18 cellular contexts compared by ENCODE assay signal in genomic region chr1:150076066-150076465, GRCh38. TPM values are rescaled to one million over a fixed set of nuclear protein-coding genes. Genes with fewer than 3 reads are reported as not detected.
DNase-seq lines count a peak whose midpoint lies in the region; ATAC-seq and TF ChIP-seq lines count a peak whose summit lies in the region.
"Had no signal": no experiment of that assay in that cellular context is flagged by ENCODE, and none has a peak within 500 bp of the region (broad histone marks: within the 10 kb centered on the region; RNA-seq: fewer than 3 reads in every experiment).

No MANE protein-coding gene starts in this region.

- H3K27ac ChIP-seq in brain microvascular endothelial cell = no peak overlapping the region
- no peak overlapping the region for H3K27ac ChIP-seq in gastrocnemius medialis
- H3K27ac ChIP-seq: KMS-11, Peyer's patch had no signal

- no peak overlapping the region for H3K27ac Mint-ChIP-seq in stimulated activated naive CD8-positive, alpha-beta T cell treated with anti-CD3 and anti-CD28 coated beads, Interleukin-15, amount 100 ng/mL, for 72 hours

- peaks cover 0 to 10% of the 10 kb centered on the region in 2 donors for H3K4me1 ChIP-seq in gastrocnemius medialis
- H3K4me1 ChIP-seq: Peyer's patch had no signal

- no peaks in the 10 kb centered on the region for H3K27me3 Mint-ChIP-seq in stimulated activated naive CD8-positive, alpha-beta T cell treated with anti-CD3 and anti-CD28 coated beads, Interleukin-15, amount 100 ng/mL, for 72 hours

- peak; percentile 56 for ATAC-seq in stimulated activated naive CD8-positive, alpha-beta T cell treated with anti-CD3 and anti-CD28 coated beads, Interleukin-15, amount 100 ng/mL, for 72 hours
- no peak for ATAC-seq in stimulated activated naive CD8-positive, alpha-beta T cell treated with anti-CD3 and anti-CD28 coated beads, Interleukin-15, Interleukin-2, amounts not matched to agents 100 U/mL and 50 U/mL, for 24 hours
- ATAC-seq in omental fat pad (ENCODE audit: low FRiP score) = no peak
- no peak for ATAC-seq in gastrocnemius medialis
- ATAC-seq: Right ventricle myocardium inferior had no signal

- H3K36me3 ChIP-seq in brain microvascular endothelial cell (replicated peaks) (peaks cover 21% of the 10 kb centered on the region), gastrocnemius medialis (peaks cover 0 to 70% of the 10 kb centered on the region in 2 donors)

- no peak overlapping the region for H3K4me3 Mint-ChIP-seq in stimulated activated naive CD8-positive, alpha-beta T cell treated with anti-CD3 and anti-CD28 coated beads, Interleukin-15, amount 100 ng/mL, for 72 hours
- H3K4me3 Mint-ChIP-seq: CD14-positive monocyte had no signal

- no peaks in the 10 kb centered on the region for H3K9me3 Mint-ChIP-seq in stimulated activated naive CD8-positive, alpha-beta T cell treated with anti-CD3 and anti-CD28 coated beads, Interleukin-15, amount 100 ng/mL, for 72 hours

- no peak overlapping the region for H3K4me3 ChIP-seq in brain microvascular endothelial cell (ENCODE audit: low read depth, low read length)
- H3K4me3 ChIP-seq in gastrocnemius medialis = no peak overlapping the region
- H3K4me3 ChIP-seq: Peyer's patch had no signal

- H3K9me3 ChIP-seq in gastrocnemius medialis = no peaks in the 10 kb centered on the region
- H3K9me3 ChIP-seq: Peyer's patch had no signal

- DNase-seq in stimulated activated naive CD8-positive, alpha-beta T cell treated with anti-CD3 and anti-CD28 coated beads, Interleukin-15, amount 100 ng/mL, for 72 hours = no peak
- DNase-seq in stimulated activated naive CD8-positive, alpha-beta T cell treated with anti-CD3 and anti-CD28 coated beads, Interleukin-15, Interleukin-2, amounts not matched to agents 100 U/mL and 50 U/mL, for 24 hours = no peak
- DNase-seq in GM20000 (ENCODE audit: low spot score) (peak; percentile 19), brain microvascular endothelial cell (no peak), omental fat pad (ENCODE audit: low spot score) (no peak), gastrocnemius medialis (no peak)
- peak; percentile 23 for DNase-seq in central memory CD4-positive, alpha-beta T cell
- DNase-seq in activated CD4-positive, CD25-positive, alpha-beta regulatory T cell (lab: John Stamatoyannopoulos, UW) = no peak
- DNase-seq: Calu3, DMS79, H7, NCI-H1436, NCI-H2081, NCI-H510A treated with DMSO at 0.1 percent for 48 hours, Peyer's patch had no signal

- TF ChIP-seq CTCF in GM20000 (IDR thresholded peaks at IDR 0.05; ENCODE audit: extremely low read depth, missing control alignments) = no peak
- no peak for TF ChIP-seq CTCF in brain microvascular endothelial cell (IDR thresholded peaks at IDR 0.05; ENCODE audit: low read depth, low read length, missing control alignments)
- no peak for TF ChIP-seq CTCF in omental fat pad (IDR thresholded peaks at IDR 0.05)
- TF ChIP-seq CTCF in gastrocnemius medialis (IDR thresholded peaks at IDR 0.05 in 4 of 5, conservative IDR thresholded peaks at IDR 0.05 in 1 of 5) = no peak

- in situ Hi-C loops in brain microvascular endothelial cell (cut with HindIII; ENCODE audit: low pct_ligation_motif_present, low sequenced_read_pairs) = loop anchor here (25.0 kb wide), 1 partner anchor 111 kb away; no protein-coding TSS in a partner anchor
- in situ Hi-C loops in gastrocnemius medialis (cut with MboI; ENCODE audit: low sequenced_read_pairs in 4 of 4) = loop anchor here in 2 of 4 donors (5.0 to 10.0 kb wide), 2 partner anchors 91 to 99 kb away; no protein-coding TSS in a partner anchor

- intact Hi-C loops in gastrocnemius medialis (cut with DNase I; ENCODE audit: low total_unique reads) = no loop called here

- no peaks in the 10 kb centered on the region for H3K4me1 Mint-ChIP-seq in stimulated activated naive CD8-positive, alpha-beta T cell treated with anti-CD3 and anti-CD28 coated beads, Interleukin-15, amount 100 ng/mL, for 72 hours

- TF ChIP-seq POLR2A in gastrocnemius medialis (IDR thresholded peaks at IDR 0.05) = no peak

- H3K27me3 ChIP-seq in brain microvascular endothelial cell (replicated peaks) (no peaks in the 10 kb centered on the region), gastrocnemius medialis (no peaks in the 10 kb centered on the region)
- H3K27me3 ChIP-seq: Peyer's patch had no signal

RNA-seq across cellular contexts. Expression of gene VPS45, which starts 8.5 kb away (rescaled TPM):
- total RNA-seq in omental fat pad (10 to 100 TPM; 18.0 to 42.1 (median 31.1) TPM), gastrocnemius medialis (10 to 100 TPM; 17.0 to 30.3 (median 24.7) TPM)

Comparison
In these comparisons a context has a peak if more than half of its experiments do, and no peak if none do; other contexts are left out.
1. DNase-seq: peak in GM20000 (single experiment) and central memory CD4-positive, alpha-beta T cell (single experiment); none in stimulated activated naive CD8-positive, alpha-beta T cell treated with anti-CD3 and anti-CD28 coated beads, Interleukin-15, amount 100 ng/mL, for 72 hours (0 of 2), stimulated activated naive CD8-positive, alpha-beta T cell treated with anti-CD3 and anti-CD28 coated beads, Interleukin-15, Interleukin-2, amounts not matched to agents 100 U/mL and 50 U/mL, for 24 hours (single experiment), brain microvascular endothelial cell (single experiment), omental fat pad (single experiment), gastrocnemius medialis (0 of 2) and activated CD4-positive, CD25-positive, alpha-beta regulatory T cell (0 of 4).